1 cellular context compared by ENCODE assay signal in genomic region chr2:151338115-151338514, GRCh38.
TF ChIP-seq lines count a peak whose summit lies in the region.

No MANE protein-coding gene starts in this region.

TF ChIP-seq in K562, 482 proteins besides CTCF, POLR2A, EP300 and RAD21 (continued from another document):
- TF ChIP-seq ZBTB40 (IDR thresholded peaks at IDR 0.05), result no peak
- TF ChIP-seq ZBTB40 (CRISPR knock-in tag; IDR thresholded peaks at IDR 0.05), result no peak
TF ChIP-seq in K562: peak in this region for 3.
